19 cellular contexts compared by ENCODE assay signal in the genomic region with DNA sequence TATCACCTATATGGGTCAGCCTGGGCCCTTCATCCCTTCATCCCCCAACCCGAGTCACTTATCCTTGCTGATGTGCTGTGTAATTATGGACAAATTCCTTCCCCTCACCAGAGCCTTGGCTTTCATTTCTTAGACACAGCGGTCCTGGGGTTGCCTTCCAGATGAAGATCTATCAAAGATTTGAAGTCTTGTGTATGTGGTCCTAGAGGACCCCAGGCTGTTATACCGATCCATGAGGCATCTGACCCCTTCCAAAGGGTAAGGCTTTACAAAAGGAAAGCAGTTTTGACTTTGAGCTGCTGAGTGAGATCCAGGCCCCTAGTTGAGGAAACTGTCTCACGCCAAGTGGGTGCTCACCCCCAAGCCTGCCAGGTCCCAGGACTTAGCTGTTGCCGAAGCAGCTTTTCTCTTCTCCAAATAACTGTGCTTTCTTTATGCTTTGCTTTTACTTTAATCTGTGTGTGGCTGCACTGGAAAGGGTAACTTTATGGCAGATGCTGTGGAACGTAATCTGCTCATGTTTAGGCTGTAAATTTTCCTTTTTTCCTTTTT.
"Had no signal": no experiment of that assay in that cellular context is flagged by ENCODE, and none has a peak within 500 bp of the region (broad histone marks: within the 10 kb centered on the region; RNA-seq: fewer than 3 reads in every experiment).

No MANE protein-coding gene starts in this region.

- H3K27ac ChIP-seq: colonic mucosa, dorsolateral prefrontal cortex, esophagus squamous epithelium, gastroesophageal sphincter, vagina, VCaP had no signal

- H3K27me3 Mint-ChIP-seq: activated naive CD8-positive, alpha-beta T cell treated with anti-CD3 and anti-CD28 coated beads for 36 hours; activated T-helper 17 cell treated with anti-CD3 and anti-CD28 coated beads, Interleukin-2, amount 50 U/mL, for 72 hours; effector memory CD8-positive, alpha-beta T cell had no signal

- H3K27me3 ChIP-seq: colonic mucosa, dorsolateral prefrontal cortex, esophagus squamous epithelium, gastroesophageal sphincter, vagina had no signal

- H3K4me1 ChIP-seq: colonic mucosa had no signal

- H3K36me3 ChIP-seq: colonic mucosa, esophagus squamous epithelium, gastroesophageal sphincter, vagina had no signal

- H3K9me3 Mint-ChIP-seq: activated naive CD8-positive, alpha-beta T cell treated with anti-CD3 and anti-CD28 coated beads for 36 hours; activated T-helper 17 cell treated with anti-CD3 and anti-CD28 coated beads, Interleukin-2, amount 50 U/mL, for 72 hours; effector memory CD8-positive, alpha-beta T cell; nephron progenitor cell; stimulated activated memory B cell treated with anti-CD40 and anti-IgM and Interleukin-4, amounts not matched to agents 10 μg/mL and 1 μg/mL and 100 μg/mL, for 72 hours; T-helper 2 cell treated with Interferon-gamma antibody and Interleukin-4, amounts not matched to agents 5 μg/mL and 100 μg/mL, for 36 hours had no signal

- DNase-seq: activated CD4-positive, alpha-beta T cell treated with anti-CD3 and anti-CD28 coated beads, Interleukin-2, amount 50 U/mL, for 1 hour; activated CD4-positive, CD25-positive, alpha-beta regulatory T cell treated with anti-CD3 and anti-CD28 coated beads, Interleukin-2, amount 50 U/mL, for 72 hours; activated naive CD8-positive, alpha-beta T cell treated with anti-CD3 and anti-CD28 coated beads for 36 hours; dorsolateral prefrontal cortex; effector memory CD8-positive, alpha-beta T cell; esophagus squamous epithelium; nephron progenitor cell; nucleus accumbens; small intestine; stimulated activated CD4-positive, alpha-beta T cell treated with anti-CD3 and anti-CD28 coated beads, Interleukin-2, amount 100 ng/mL, for 24 hours; SW 1271; trophoblast cell had no signal

- H3K36me3 Mint-ChIP-seq: stimulated activated memory B cell treated with anti-CD40 and anti-IgM and Interleukin-4, amounts not matched to agents 10 μg/mL and 1 μg/mL and 100 μg/mL, for 72 hours had no signal

- H3K27ac Mint-ChIP-seq: activated naive CD8-positive, alpha-beta T cell treated with anti-CD3 and anti-CD28 coated beads for 36 hours; activated T-helper 17 cell treated with anti-CD3 and anti-CD28 coated beads, Interleukin-2, amount 50 U/mL, for 72 hours; nephron progenitor cell; stimulated activated memory B cell treated with anti-CD40 and anti-IgM and Interleukin-4, amounts not matched to agents 10 μg/mL and 1 μg/mL and 100 μg/mL, for 72 hours; T-helper 2 cell treated with Interferon-gamma antibody and Interleukin-4, amounts not matched to agents 5 μg/mL and 100 μg/mL, for 36 hours had no signal

- H3K4me3 Mint-ChIP-seq: activated naive CD8-positive, alpha-beta T cell treated with anti-CD3 and anti-CD28 coated beads for 36 hours; activated T-helper 17 cell treated with anti-CD3 and anti-CD28 coated beads, Interleukin-2, amount 50 U/mL, for 72 hours; effector memory CD8-positive, alpha-beta T cell; stimulated activated memory B cell treated with anti-CD40 and anti-IgM and Interleukin-4, amounts not matched to agents 10 μg/mL and 1 μg/mL and 100 μg/mL, for 72 hours; T-helper 2 cell treated with Interferon-gamma antibody and Interleukin-4, amounts not matched to agents 5 μg/mL and 100 μg/mL, for 36 hours had no signal

- H3K9me3 ChIP-seq: colonic mucosa, esophagus squamous epithelium, gastroesophageal sphincter, vagina had no signal

- H3K4me3 ChIP-seq: colonic mucosa, dorsolateral prefrontal cortex, esophagus squamous epithelium, gastroesophageal sphincter, vagina had no signal
